Comparison of ENCODE assay signal across 8 cellular contexts in genomic region chr1:25562101-25562927, GRCh38.
DNase-seq lines count a peak whose midpoint lies in the region; ATAC-seq and TF ChIP-seq lines count a peak whose summit lies in the region.

No MANE protein-coding gene starts in this region.

- peaks cover 0 to 19% (median 3%) of the 10 kb centered on the region in 11 experiments; a peak in 4 of 22 replicates for H3K36me3 ChIP-seq in BLaER1 treated with 17β-estradiol and CSF1 and Interleukin-3, amounts not matched to agents 10 nM and 100 nM
- no peaks in the 10 kb centered on the region for H3K36me3 ChIP-seq in OCI-LY3 (replicated peaks; ENCODE audit: low read depth, low read length)

- TF ChIP-seq CTCF in OCI-LY3 (IDR thresholded peaks at IDR 0.05; ENCODE audit: low read depth, low read length) = no peak

- no peaks in the 10 kb centered on the region for H3K27me3 ChIP-seq in BLaER1 treated with 17β-estradiol and CSF1 and Interleukin-3, amounts not matched to agents 10 nM and 100 nM
- no peaks in the 10 kb centered on the region for H3K27me3 ChIP-seq in OCI-LY3 (ENCODE audit: low read depth, low read length)

- H3K4me2 ChIP-seq in BLaER1 treated with 17β-estradiol and CSF1 and Interleukin-3, amounts not matched to agents 10 nM and 100 nM = peak overlapping the region; percentile 65 to 99 (median 90)
- peak overlapping the region; percentile 29 for H3K4me2 ChIP-seq in OCI-LY3 (ENCODE audit: low read length)

- peak overlapping the region in 3 of 11 experiments; percentile 39 to 80 (median 50); a peak in 5 of 22 replicates for H3K27ac ChIP-seq in BLaER1 treated with 17β-estradiol and CSF1 and Interleukin-3, amounts not matched to agents 10 nM and 100 nM
- no peak overlapping the region for H3K27ac ChIP-seq in OCI-LY3 (ENCODE audit: low read length)

- peak overlapping the region in 2 of 11 experiments; percentile 7 to 53; a peak in 3 of 22 replicates for H3K9ac ChIP-seq in BLaER1 treated with 17β-estradiol and CSF1 and Interleukin-3, amounts not matched to agents 10 nM and 100 nM
- no peak overlapping the region for H3K9ac ChIP-seq in OCI-LY3 (ENCODE audit: low read length)

- peak overlapping the region; percentile 81; the same call in 1 of the 2 replicates for H2AFZ ChIP-seq in OCI-LY3 (ENCODE audit: low read depth, low read length)

- ATAC-seq in GM21381 (IDR thresholded peaks at IDR 0.05; ENCODE audit: unreplicated experiment) (peak; percentile 87), HG02588 (IDR thresholded peaks at IDR 0.05; ENCODE audit: unreplicated experiment) (no peak)

- H3K4me1 ChIP-seq in BLaER1 treated with 17β-estradiol and CSF1 and Interleukin-3, amounts not matched to agents 10 nM and 100 nM = peaks cover 53 to 100% (median 97%) of the 10 kb centered on the region in 10 experiments
- peaks cover 12% of the 10 kb centered on the region for H3K4me1 ChIP-seq in OCI-LY3 (ENCODE audit: low read length)

- no peaks in the 10 kb centered on the region for H3K79me2 ChIP-seq in OCI-LY3 (ENCODE audit: low read length)

- H4K20me1 ChIP-seq in BLaER1 treated with 17β-estradiol and CSF1 and Interleukin-3, amounts not matched to agents 10 nM and 100 nM = peaks cover 0 to 8% (median 0%) of the 10 kb centered on the region in 11 experiments; a peak in 2 of 22 replicates
- H4K20me1 ChIP-seq in OCI-LY3 (ENCODE audit: insufficient read depth, low read length) = no peaks in the 10 kb centered on the region

- H3K4me3 ChIP-seq in BLaER1 treated with 17β-estradiol and CSF1 and Interleukin-3, amounts not matched to agents 10 nM and 100 nM = no peak overlapping the region
- no peak overlapping the region for H3K4me3 ChIP-seq in OCI-LY3 (ENCODE audit: low read length)

- H3K9me3 ChIP-seq in BLaER1 treated with 17β-estradiol and CSF1 and Interleukin-3, amounts not matched to agents 10 nM and 100 nM (replicated peaks in 1 of 11) = no peaks in the 10 kb centered on the region
- H3K9me3 ChIP-seq in OCI-LY3 (ENCODE audit: insufficient read depth, low read length) = no peaks in the 10 kb centered on the region

- DNase-seq in activated effector memory CD4-positive, alpha-beta T cell treated with Interleukin-2 at 50 U/mL for 16 hours = peak; percentile 80
- DNase-seq in pons (ENCODE audit: low spot score) (peak; percentile 11), SHP77 treated with DMSO at 0.1 percent for 48 hours (lab: John Stamatoyannopoulos, UW) (no peak), AG20443 (ENCODE audit: low spot score) (no peak)

Comparison
In these comparisons a context has a peak if more than half of its experiments do, and no peak if none do; other contexts are left out.
1. DNase-seq: peak in activated effector memory CD4-positive, alpha-beta T cell treated with Interleukin-2 at 50 U/mL for 16 hours (single experiment) and pons (single experiment); none in SHP77 treated with DMSO at 0.1 percent for 48 hours (single experiment) and AG20443 (single experiment).